In genomic region chr6:23637296-23637695, GRCh38 we compare ENCODE assay signal across 25 cellular contexts.
DNase-seq lines count a peak whose midpoint lies in the region; ATAC-seq, FAIRE-seq and TF ChIP-seq lines count a peak whose summit lies in the region.
"Had no signal": no experiment of that assay in that cellular context is flagged by ENCODE, and none has a peak within 500 bp of the region (broad histone marks: within the 10 kb centered on the region; RNA-seq: fewer than 3 reads in every experiment).

No MANE protein-coding gene starts in this region.

- no peaks in the 10 kb centered on the region for H4K20me1 ChIP-seq in PC-3 (ENCODE audit: low read length)

- BruUV-seq in PC-3 (replicated peaks; lab: Mats Ljungman, UMichigan), result no TSS peak

- no peak overlapping the region for H3K27ac ChIP-seq in PC-3 (ENCODE audit: low read length)
- H3K27ac ChIP-seq: C4-2B, RWPE1 had no signal

- no peak overlapping the region for H3K9ac ChIP-seq in PC-3 (ENCODE audit: low read length)

- H3K4me3 ChIP-seq in PC-3 (ENCODE audit: low read length) (no peak overlapping the region), bronchial epithelial cell (ENCODE audit: low read depth, low read length) (no peak overlapping the region), fibroblast of mammary gland (ENCODE audit: control insufficient read depth, low read depth, low read length) (no peak overlapping the region)
- H3K4me3 ChIP-seq: K562 had no signal

- H3K79me2 ChIP-seq in PC-3 (ENCODE audit: low read length), result no peaks in the 10 kb centered on the region

- H3K4me1 ChIP-seq in PC-3 (ENCODE audit: insufficient read depth, low read length), result peaks cover 6% of the 10 kb centered on the region; the same call in 1 of the 2 replicates
- H3K4me1 ChIP-seq: Caco-2 had no signal

- H3K27me3 ChIP-seq in PC-3 (ENCODE audit: low read length) (peaks cover 19% of the 10 kb centered on the region), bronchial epithelial cell (ENCODE audit: control insufficient read depth, insufficient read depth, low read length) (no peaks in the 10 kb centered on the region)

- POLR2A ChIA-PET in PC-3 (lab: Charles Lee; ENCODE audit: unreplicated experiment), result no interaction called here

- H3K9me2 ChIP-seq in PC-3 (replicated peaks; ENCODE audit: low read length), result no peaks in the 10 kb centered on the region

- peak; percentile 68 for DNase-seq in PC-3
- peak; percentile 68 for DNase-seq in bronchial epithelial cell (ENCODE audit: low read depth)
- DNase-seq in fibroblast of mammary gland (ENCODE audit: low read depth), result peak; percentile 23
- DNase-seq in putamen (ENCODE audit: low spot score), result peak; percentile 42
- DNase-seq in ecto neural progenitor cell (ENCODE audit: low spot score), result no peak
- DNase-seq in activated CD4-positive, alpha-beta T cell treated with anti-CD3 and anti-CD28 coated beads for 4 hours, result no peak
- DNase-seq: Caco-2; CD8-positive, alpha-beta T cell; DMS79 treated with DMSO at 0.1 percent for 48 hours; GF-D8; H7; Kasumi-1; MV-4-11; NCI-H1105; NCI-H146; NCI-H1930; NCI-H2107; NCI-H524; NCI-H774; SHP77 treated with DMSO at 0.1 percent for 48 hours had no signal

- TF ChIP-seq CTCF in PC-3 (conservative IDR thresholded peaks at IDR 0.05; ENCODE audit: low read depth, low read length), result 0 out of 2 replicates have a peak, but pooled peaks have one; percentile 32
- peak; percentile 9 for TF ChIP-seq CTCF in bronchial epithelial cell (IDR thresholded peaks at IDR 0.05; ENCODE audit: insufficient read depth, low read length, severe bottlenecking)
- TF ChIP-seq CTCF in fibroblast of mammary gland (conservative IDR thresholded peaks at IDR 0.05; ENCODE audit: control insufficient read depth, insufficient read depth, low read depth, low read length), result no peak

- no peaks in the 10 kb centered on the region for H3K36me3 ChIP-seq in PC-3 (ENCODE audit: low read depth, low read length)
- no peaks in the 10 kb centered on the region for H3K36me3 ChIP-seq in bronchial epithelial cell (ENCODE audit: control insufficient read depth, insufficient read depth, low read length)

- H3F3A ChIP-seq in PC-3 (ENCODE audit: low read length, unreplicated experiment), result no peaks in the 10 kb centered on the region

- ATAC-seq in PC-3 (peak; percentile 88), HG02840 (IDR thresholded peaks at IDR 0.05; ENCODE audit: low FRiP score, unreplicated experiment) (no peak)
- ATAC-seq: CD8-positive, alpha-beta T cell; K562 had no signal

- no peak overlapping the region for H3K4me2 ChIP-seq in PC-3 (ENCODE audit: low read length)

- no peak overlapping the region for H2AFZ ChIP-seq in PC-3 (ENCODE audit: low read length)

- intact Hi-C loops in PC-3 (cut with micrococcal nuclease), result loop anchor here (2.0 kb wide), 1 partner anchor 88 kb away; no protein-coding TSS in a partner anchor

- H3K9me3 ChIP-seq in PC-3 (ENCODE audit: low read length), result no peaks in the 10 kb centered on the region
- H3K9me3 ChIP-seq: Caco-2 had no signal

- CTCF ChIA-PET in PC-3 (lab: Charles Lee), result interaction anchor here (0.5 kb wide), 1 partner anchor 637 kb away, joined by 10 read pairs; no protein-coding TSS in a partner anchor

- FAIRE-seq in bronchial epithelial cell (lab: Jason Lieb, UNC), result no peak
- FAIRE-seq: HTR-8/SVneo, K562 had no signal

Comparison
In these comparisons a context has a peak if more than half of its experiments do, and no peak if none do; other contexts are left out.
1. DNase-seq: peak in PC-3 (single experiment), bronchial epithelial cell (single experiment), fibroblast of mammary gland (single experiment) and putamen (single experiment); none in ecto neural progenitor cell (single experiment) and activated CD4-positive, alpha-beta T cell treated with anti-CD3 and anti-CD28 coated beads for 4 hours (0 of 2).